Comparison of ENCODE assay signal across 2 cellular contexts in genomic region chr4:8227771-8228318, GRCh38.
TF ChIP-seq lines count a peak whose summit lies in the region.

No MANE protein-coding gene starts in this region.

TF ChIP-seq in liver, 16 proteins besides CTCF, POLR2A, EP300 and RAD21 (continued from another document):
- no peak for TF ChIP-seq YY1 (IDR thresholded peaks at IDR 0.05)
- no peak for TF ChIP-seq ATF3 (IDR thresholded peaks at IDR 0.05)
- TF ChIP-seq, protein P1, sequence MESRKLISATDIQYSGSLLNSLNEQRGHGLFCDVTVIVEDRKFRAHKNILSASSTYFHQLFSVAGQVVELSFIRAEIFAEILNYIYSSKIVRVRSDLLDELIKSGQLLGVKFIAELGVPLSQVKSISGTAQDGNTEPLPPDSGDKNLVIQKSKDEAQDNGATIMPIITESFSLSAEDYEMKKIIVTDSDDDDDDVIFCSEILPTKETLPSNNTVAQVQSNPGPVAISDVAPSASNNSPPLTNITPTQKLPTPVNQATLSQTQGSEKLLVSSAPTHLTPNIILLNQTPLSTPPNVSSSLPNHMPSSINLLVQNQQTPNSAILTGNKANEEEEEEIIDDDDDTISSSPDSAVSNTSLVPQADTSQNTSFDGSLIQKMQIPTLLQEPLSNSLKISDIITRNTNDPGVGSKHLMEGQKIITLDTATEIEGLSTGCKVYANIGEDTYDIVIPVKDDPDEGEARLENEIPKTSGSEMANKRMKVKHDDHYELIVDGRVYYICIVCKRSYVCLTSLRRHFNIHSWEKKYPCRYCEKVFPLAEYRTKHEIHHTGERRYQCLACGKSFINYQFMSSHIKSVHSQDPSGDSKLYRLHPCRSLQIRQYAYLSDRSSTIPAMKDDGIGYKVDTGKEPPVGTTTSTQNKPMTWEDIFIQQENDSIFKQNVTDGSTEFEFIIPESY (IDR thresholded peaks at IDR 0.05) = no peak
- no peak for TF ChIP-seq EGR1 (IDR thresholded peaks at IDR 0.05; ENCODE audit: low read depth in 2 of 2)
- no peak for TF ChIP-seq TAF1 (conservative IDR thresholded peaks at IDR 0.05)
- no peak for TF ChIP-seq MAX (IDR thresholded peaks at IDR 0.05)
- no peak for TF ChIP-seq FOXA2 (IDR thresholded peaks at IDR 0.05)
- TF ChIP-seq HNF4G (IDR thresholded peaks at IDR 0.05) = no peak
- TF ChIP-seq RXRA (IDR thresholded peaks at IDR 0.05) = no peak
- TF ChIP-seq HNF4A (conservative IDR thresholded peaks at IDR 0.05) = no peak
- TF ChIP-seq FOXA1 (IDR thresholded peaks at IDR 0.05) = no peak
- TF ChIP-seq JUND (IDR thresholded peaks at IDR 0.05) = no peak

TF ChIP-seq in GM23338, 12 proteins besides CTCF, POLR2A, EP300 and RAD21 (continued from another document):
- TF ChIP-seq ZNF462 (CRISPR knock-in tag; IDR thresholded peaks at IDR 0.05) = no peak
